23 cellular contexts compared by ENCODE assay signal in the genomic region with DNA sequence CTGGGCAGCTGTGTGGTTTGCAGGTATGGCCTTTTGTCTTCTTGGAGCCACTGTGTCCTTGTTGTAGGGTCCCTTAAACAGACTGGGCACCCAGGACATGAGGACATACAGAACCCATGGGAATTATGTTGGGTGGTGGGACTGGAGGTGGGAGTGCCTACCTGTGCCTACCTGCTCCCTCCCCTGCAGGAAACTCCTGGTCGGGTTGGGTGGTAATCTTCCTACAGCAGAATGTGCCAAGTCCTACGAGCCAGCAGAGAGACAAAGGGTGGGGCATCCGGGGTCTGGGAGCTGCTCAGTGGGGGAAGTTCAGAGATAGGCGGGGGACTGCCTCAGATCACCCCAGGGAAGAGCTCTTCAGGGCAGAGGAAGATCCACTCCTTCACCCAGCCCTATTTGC.
"Had no signal": no experiment of that assay in that cellular context is flagged by ENCODE, and none has a peak within 500 bp of the region (broad histone marks: within the 10 kb centered on the region; RNA-seq: fewer than 3 reads in every experiment).

No MANE protein-coding gene starts in this region.

- ATAC-seq: activated T-helper 17 cell treated with anti-CD3 and anti-CD28 coated beads, Interleukin-2, amount 50 U/mL, for 72 hours; body of pancreas; gastrocnemius medialis; left ventricle myocardium superior; SK-N-SH treated with all-trans-retinoic acid at 6 μM for 48 hours had no signal

- H3K27ac ChIP-seq: body of pancreas, esophagus squamous epithelium, gastrocnemius medialis, thyroid gland, WERI-Rb-1 had no signal

- H3K27me3 ChIP-seq: body of pancreas, esophagus squamous epithelium, gastrocnemius medialis, thyroid gland had no signal

- H3K4me1 Mint-ChIP-seq: activated CD4-positive, alpha-beta T cell treated with anti-CD3 and anti-CD28 coated beads, Interleukin-2, amount 10 ng/mL, durations not matched to agents 7 days and 5 days had no signal

- H3K4me1 ChIP-seq: body of pancreas, gastrocnemius medialis, thyroid gland had no signal

- H3K4me3 Mint-ChIP-seq: activated CD4-positive, alpha-beta T cell treated with anti-CD3 and anti-CD28 coated beads, Interleukin-2, amount 10 ng/mL, durations not matched to agents 7 days and 5 days; activated T-helper 17 cell treated with anti-CD3 and anti-CD28 coated beads, Interleukin-2, amount 50 U/mL, for 72 hours; stimulated activated naive CD8-positive, alpha-beta T cell treated with anti-CD3 and anti-CD28 coated beads, Interleukin-15, Interleukin-2, amounts not matched to agents 100 ng/mL and 50 ng/mL, for 24 hours had no signal

- H3K9me3 Mint-ChIP-seq: activated CD4-positive, alpha-beta T cell treated with anti-CD3 and anti-CD28 coated beads, Interleukin-2, amount 10 ng/mL, durations not matched to agents 7 days and 5 days; activated T-helper 17 cell treated with anti-CD3 and anti-CD28 coated beads, Interleukin-2, amount 50 U/mL, for 72 hours; stimulated activated naive CD8-positive, alpha-beta T cell treated with anti-CD3 and anti-CD28 coated beads, Interleukin-15, Interleukin-2, amounts not matched to agents 100 ng/mL and 50 ng/mL, for 24 hours had no signal

- H3K9me3 ChIP-seq: body of pancreas, esophagus squamous epithelium, gastrocnemius medialis, thyroid gland had no signal

- H3K27me3 Mint-ChIP-seq: activated T-helper 17 cell treated with anti-CD3 and anti-CD28 coated beads, Interleukin-2, amount 50 U/mL, for 72 hours; stimulated activated naive CD8-positive, alpha-beta T cell treated with anti-CD3 and anti-CD28 coated beads, Interleukin-15, Interleukin-2, amounts not matched to agents 100 ng/mL and 50 ng/mL, for 24 hours had no signal

- H3K27ac Mint-ChIP-seq: activated CD4-positive, alpha-beta T cell treated with anti-CD3 and anti-CD28 coated beads, Interleukin-2, amount 10 ng/mL, durations not matched to agents 7 days and 5 days; activated T-helper 17 cell treated with anti-CD3 and anti-CD28 coated beads, Interleukin-2, amount 50 U/mL, for 72 hours; progenitor cell of endocrine pancreas; stimulated activated naive CD8-positive, alpha-beta T cell treated with anti-CD3 and anti-CD28 coated beads, Interleukin-15, Interleukin-2, amounts not matched to agents 100 ng/mL and 50 ng/mL, for 24 hours had no signal

- DNase-seq: activated CD4-positive, alpha-beta T cell treated with anti-CD3 and anti-CD28 coated beads, Interleukin-2, amount 10 ng/mL, durations not matched to agents 7 days and 5 days; activated CD4-positive, CD25-positive, alpha-beta regulatory T cell treated with anti-CD3 and anti-CD28 coated beads, Interleukin-2, amount 50 U/mL, for 72 hours; activated naive CD4-positive, alpha-beta T cell treated with Interleukin-2 at 50 U/mL for 16 hours; activated T-cell treated with anti-CD3 and anti-CD28 coated beads, Interleukin-2, amount 50 U/mL, for 1 hour; anterior cingulate cortex; body of pancreas; caudate nucleus; esophagus squamous epithelium; gastrocnemius medialis; hippocampal formation; left ventricle myocardium superior; mammary epithelial cell; midbrain; occipital lobe; retina; stimulated activated CD4-positive, alpha-beta T cell treated with anti-CD3 and anti-CD28 coated beads, Interleukin-4, amount 100 ng/mL, for 4 hours; substantia nigra; thyroid gland; WERI-Rb-1 had no signal
